24 cellular contexts compared by ENCODE assay signal in genomic region chr4:151994429-151994828, GRCh38.
DNase-seq lines count a peak whose midpoint lies in the region; ATAC-seq, FAIRE-seq and TF ChIP-seq lines count a peak whose summit lies in the region.
"Had no signal": no experiment of that assay in that cellular context is flagged by ENCODE, and none has a peak within 500 bp of the region (broad histone marks: within the 10 kb centered on the region; RNA-seq: fewer than 3 reads in every experiment).

No MANE protein-coding gene starts in this region.

- peak overlapping the region in 4 of 7 donors; percentile 45 to 75 (median 64) for H3K27ac Mint-ChIP-seq in CD4-positive, alpha-beta memory T cell
- H3K27ac Mint-ChIP-seq in activated naive CD8-positive, alpha-beta T cell treated with anti-CD3 and anti-CD28 coated beads, Interleukin-2, amount 50 U/mL, for 24 hours: no peak overlapping the region
- H3K27ac Mint-ChIP-seq: CD14-positive monocyte had no signal

- 0 out of 2 replicates have a peak overlapping the region, but pooled peaks have one; percentile 46 for H2BK15ac ChIP-seq in H1 (ENCODE audit: low read length)

- ATAC-seq in GM12878: no peak
- no peak for ATAC-seq in HG03342 (IDR thresholded peaks at IDR 0.05; ENCODE audit: unreplicated experiment)
- no peak for ATAC-seq in activated naive CD8-positive, alpha-beta T cell treated with anti-CD3 and anti-CD28 coated beads, Interleukin-2, amount 50 U/mL, for 24 hours
- ATAC-seq: A549, HCT116 had no signal

- BruUV-seq in GM12878 (replicated peaks; lab: Mats Ljungman, UMichigan): no TSS peak

- H3K4me1 Mint-ChIP-seq in CD4-positive, alpha-beta memory T cell: peaks cover 42 to 59% (median 51%) of the 10 kb centered on the region in 4 donors
- H3K4me1 Mint-ChIP-seq in activated naive CD8-positive, alpha-beta T cell treated with anti-CD3 and anti-CD28 coated beads, Interleukin-2, amount 50 U/mL, for 24 hours: peaks cover 44% of the 10 kb centered on the region

- H3K9ac ChIP-seq in GM12878 (ENCODE audit: control insufficient read depth, insufficient read depth, low read length) (no peak overlapping the region), H1 (replicated peaks in 1 of 4; ENCODE audit: extremely low read depth in 1 of 4, low read depth in 3 of 4, low read length in 3 of 4) (no peak overlapping the region)
- H3K9ac ChIP-seq: BLaER1 treated with 17β-estradiol and CSF1 and Interleukin-3, amounts not matched to agents 10 nM and 100 nM had no signal

- peaks cover 52% of the 10 kb centered on the region for H3K4me1 ChIP-seq in CD4-positive, alpha-beta memory T cell (ENCODE audit: insufficient read depth, low read length)
- H3K4me1 ChIP-seq in GM12878 (ENCODE audit: control insufficient read depth, insufficient read depth, low read length): no peaks in the 10 kb centered on the region
- peaks cover 0 to 23% (median 6%) of the 10 kb centered on the region in 4 experiments; a peak in 3 of 7 replicates for H3K4me1 ChIP-seq in H1 (replicated peaks in 1 of 4; ENCODE audit: control insufficient read depth in 3 of 4, insufficient read depth in 4 of 4, low read length in 3 of 4)
- H3K4me1 ChIP-seq: A549, BE2C had no signal

- H4K20me1 ChIP-seq in GM12878 (ENCODE audit: control insufficient read depth, insufficient read depth) (no peaks in the 10 kb centered on the region), H1 (replicated peaks in 1 of 2; ENCODE audit: control insufficient read depth in 1 of 2, insufficient read depth in 2 of 2, low read length in 2 of 2) (no peaks in the 10 kb centered on the region)
- H4K20me1 ChIP-seq: BLaER1 treated with 17β-estradiol and CSF1 and Interleukin-3, amounts not matched to agents 10 nM and 100 nM had no signal

- no peak overlapping the region for H4K91ac ChIP-seq in H1 (replicated peaks; ENCODE audit: insufficient read length, low read length)

- H3K4me2 ChIP-seq in GM12878 (ENCODE audit: control insufficient read depth, insufficient read depth): no peak overlapping the region
- no peak overlapping the region for H3K4me2 ChIP-seq in H1 (ENCODE audit: insufficient read depth in 1 of 2, low read depth in 2 of 2, low read length in 2 of 2)
- H3K4me2 ChIP-seq: A549 had no signal

- H3K79me1 ChIP-seq in H1 (ENCODE audit: low read depth, low read length): no peaks in the 10 kb centered on the region

- no peak overlapping the region for H3K4ac ChIP-seq in H1 (replicated peaks; ENCODE audit: insufficient read length, low read depth, low read length)

- H3K9me3 ChIP-seq in CD4-positive, alpha-beta memory T cell (ENCODE audit: control insufficient read depth in 1 of 2, low read length in 2 of 2): no peaks in the 10 kb centered on the region
- H3K9me3 ChIP-seq in GM12878 (replicated peaks; ENCODE audit: control insufficient read depth, insufficient read depth, low read length): no peaks in the 10 kb centered on the region
- H3K9me3 ChIP-seq in H1 (ENCODE audit: insufficient read depth in 2 of 2, low read depth in 1 of 2, low read length in 1 of 2): 0 out of 4 replicates have a peak, but pooled peaks cover 0 to 1% of the 10 kb centered on the region in 2 experiments
- H3K9me3 ChIP-seq: A549, BE2C had no signal

- no peaks in the 10 kb centered on the region for H3K23me2 ChIP-seq in H1 (ENCODE audit: low read depth, low read length)

- H3K27ac ChIP-seq in CD4-positive, alpha-beta memory T cell (ENCODE audit: low read depth, low read length): no peak overlapping the region
- H3K27ac ChIP-seq in GM12878 (ENCODE audit: control insufficient read depth, insufficient read depth): no peak overlapping the region
- no peak overlapping the region for H3K27ac ChIP-seq in H1 (ENCODE audit: low read depth, low read length)
- H3K27ac ChIP-seq: A549; BLaER1 treated with 17β-estradiol and CSF1 and Interleukin-3, amounts not matched to agents 10 nM and 100 nM had no signal

- no peak for TF ChIP-seq CTCF in GM12878 (IDR thresholded peaks at IDR 0.05 in 2 of 3, conservative IDR thresholded peaks at IDR 0.05 in 1 of 3; ENCODE audit: control insufficient read depth in 2 of 3, extremely low read depth in 1 of 3, insufficient read depth in 1 of 3, low read depth in 3 of 3, low read length in 3 of 3)
- no peak for TF ChIP-seq CTCF in H1 (IDR thresholded peaks at IDR 0.05; ENCODE audit: control extremely low read depth in 1 of 3, insufficient read depth in 1 of 3, low read depth in 1 of 3, low read length in 3 of 3)

- no peak overlapping the region for H3K23ac ChIP-seq in H1 (ENCODE audit: insufficient read length)

- no peak overlapping the region for H3K56ac ChIP-seq in H1 (replicated peaks; ENCODE audit: insufficient read length, low read depth, low read length)

- intact Hi-C loops in CD4-positive, alpha-beta memory T cell (cut with micrococcal nuclease): no loop called here
- intact Hi-C loops in GM12878 (cut with micrococcal nuclease; ENCODE audit: unreplicated experiment): no loop called here

- TF ChIP-seq EP300 in Ishikawa (IDR thresholded peaks at IDR 0.05; ENCODE audit: borderline replicate concordance) (no peak), GM12878 (IDR thresholded peaks at IDR 0.05; ENCODE audit: borderline replicate concordance in 1 of 2, control insufficient read depth in 1 of 2, low read depth in 2 of 2, low read length in 2 of 2) (no peak), H1 (IDR thresholded peaks at IDR 0.05; ENCODE audit: borderline replicate concordance in 1 of 2, low read depth in 2 of 2, low read length in 2 of 2) (no peak)

- peaks cover 0 to 3% of the 10 kb centered on the region in 2 donors for H3K36me3 Mint-ChIP-seq in CD4-positive, alpha-beta memory T cell
- H3K36me3 Mint-ChIP-seq in activated naive CD8-positive, alpha-beta T cell treated with anti-CD3 and anti-CD28 coated beads, Interleukin-2, amount 50 U/mL, for 24 hours (ENCODE audit: low read depth): no peaks in the 10 kb centered on the region
- H3K36me3 Mint-ChIP-seq: CD14-positive monocyte had no signal

- H3K27me3 Mint-ChIP-seq in CD4-positive, alpha-beta memory T cell: no peaks in the 10 kb centered on the region
- no peaks in the 10 kb centered on the region for H3K27me3 Mint-ChIP-seq in activated naive CD8-positive, alpha-beta T cell treated with anti-CD3 and anti-CD28 coated beads, Interleukin-2, amount 50 U/mL, for 24 hours
- H3K27me3 Mint-ChIP-seq: CD4-positive, alpha-beta T cell had no signal

- no peak overlapping the region for H3K4me3 ChIP-seq in CD4-positive, alpha-beta memory T cell (ENCODE audit: low read length in 2 of 2)
- no peak overlapping the region for H3K4me3 ChIP-seq in GM12878
- H3K4me3 ChIP-seq in H1 (ENCODE audit: extremely low read depth in 1 of 4, insufficient read depth in 2 of 4, low read depth in 3 of 4, low read length in 4 of 4): no peak overlapping the region
- H3K4me3 ChIP-seq: A549; BLaER1 treated with 17β-estradiol and CSF1 and Interleukin-3, amounts not matched to agents 10 nM and 100 nM had no signal

- FAIRE-seq in GM12878 (lab: Jason Lieb, UNC) (no peak), H1 (lab: Jason Lieb, UNC) (no peak)
- FAIRE-seq: A549, GM12892 had no signal

- H2AFZ ChIP-seq in GM12878 (ENCODE audit: control insufficient read depth, low read depth, low read length): no peak overlapping the region
- H2AFZ ChIP-seq in H1 (ENCODE audit: low read length): peak overlapping the region; percentile 54; the same call in 1 of the 2 replicates

- no peak overlapping the region for H2BK20ac ChIP-seq in H1 (ENCODE audit: low read length)

- RAD21 ChIA-PET in GM12878 (lab: Charles Lee; ENCODE audit: unreplicated experiment): no interaction called here

- WGBS in GM12878 (ENCODE audit: insufficient coverage, insufficient replicate concordance, low lambda C conversion rate, missing lambda C conversion rate): 64% methylated on average over 3 of the region's 3 CpGs
- WGBS in H1 (ENCODE audit: extremely low coverage in 1 of 2, insufficient coverage in 1 of 2, insufficient read length in 1 of 2, insufficient replicate concordance in 2 of 2, low coverage in 1 of 2, low lambda C conversion rate in 2 of 2, missing lambda C conversion rate in 1 of 2), 2 experiments: 100% methylated on average over 3 of the region's 3 CpGs; no CpG with 5 or more reads in 1 of the 2 experiments

- H2AK5ac ChIP-seq in H1 (ENCODE audit: low read depth, low read length): no peak overlapping the region

- SMC1A ChIA-PET in GM12878 (lab: Charles Lee; ENCODE audit: uncharacterized antibody, unreplicated experiment): no interaction called here

- no peak overlapping the region for H3K14ac ChIP-seq in H1 (ENCODE audit: insufficient read length)

- peaks cover 0 to 7% (median 0%) of the 10 kb centered on the region in 8 donors for H3K9me3 Mint-ChIP-seq in CD4-positive, alpha-beta memory T cell
- no peaks in the 10 kb centered on the region for H3K9me3 Mint-ChIP-seq in activated naive CD8-positive, alpha-beta T cell treated with anti-CD3 and anti-CD28 coated beads, Interleukin-2, amount 50 U/mL, for 24 hours

- H2BK12ac ChIP-seq in H1 (ENCODE audit: low read depth, low read length): no peak overlapping the region

- H3K36me3 ChIP-seq in CD4-positive, alpha-beta memory T cell (ENCODE audit: insufficient read depth, low read length): no peaks in the 10 kb centered on the region
- H3K36me3 ChIP-seq in GM12878 (ENCODE audit: control insufficient read depth in 2 of 2, insufficient read depth in 2 of 2, low read length in 1 of 2) (no peaks in the 10 kb centered on the region), H1 (ENCODE audit: control insufficient read depth in 2 of 4, insufficient read depth in 4 of 4, low read length in 3 of 4) (no peaks in the 10 kb centered on the region)
- H3K36me3 ChIP-seq: BE2C; BLaER1 treated with 17β-estradiol and CSF1 and Interleukin-3, amounts not matched to agents 10 nM and 100 nM had no signal

- no peak for DNase-seq in CD4-positive, alpha-beta memory T cell
- DNase-seq in GM12878 (ENCODE audit: low read depth, low spot score) (no peak), H1 (ENCODE audit: low read depth in 1 of 2, low spot score in 2 of 2) (no peak), NCI-H2227 (lab: John Stamatoyannopoulos, UW; ENCODE audit: unreplicated experiment) (no peak)
- no peak for DNase-seq in activated naive CD8-positive, alpha-beta T cell treated with anti-CD3 and anti-CD28 coated beads, Interleukin-2, amount 50 U/mL, for 24 hours
- DNase-seq: 8988T; ACHN; AML-193; BE2C; Calu3; CD4-positive, alpha-beta T cell; COR-L47; DMS53; DMS79 treated with DMSO at 0.1 percent for 48 hours; GF-D8; GOT3; H7 had no signal

- POLR2A ChIA-PET in CD4-positive, alpha-beta memory T cell (lab: Charles Lee; ENCODE audit: partially characterized antibody): interaction anchor here (1.3 to 1.7 kb wide), 2 partner anchors 15 to 106 kb away, joined by 4 read pairs; no protein-coding TSS in a partner anchor
- POLR2A ChIA-PET in GM12878 (lab: Charles Lee) (interaction anchor here (0.6 kb wide), 1 partner anchor 662 kb away, joined by 3 read pairs; no protein-coding TSS in a partner anchor), H1 (lab: Charles Lee; ENCODE audit: partially characterized antibody) (no interaction called here)

- no peak overlapping the region for H4K8ac ChIP-seq in H1 (ENCODE audit: extremely low read depth, insufficient read depth, low read length)

- H3K27me3 ChIP-seq in CD4-positive, alpha-beta memory T cell (ENCODE audit: insufficient read depth, low read length): no peaks in the 10 kb centered on the region
- no peaks in the 10 kb centered on the region for H3K27me3 ChIP-seq in GM12878 (replicated peaks in 1 of 2; ENCODE audit: control insufficient read depth in 2 of 2, insufficient read depth in 2 of 2, low read length in 1 of 2)
- H3K27me3 ChIP-seq in H1 (replicated peaks in 1 of 4; ENCODE audit: control insufficient read depth in 3 of 4, extremely low read depth in 1 of 4, insufficient read depth in 3 of 4, low read length in 3 of 4): no peaks in the 10 kb centered on the region
- H3K27me3 ChIP-seq: BE2C; BLaER1 treated with 17β-estradiol and CSF1 and Interleukin-3, amounts not matched to agents 10 nM and 100 nM had no signal

- H3K18ac ChIP-seq in H1 (ENCODE audit: extremely low read depth, low read length): no peak overlapping the region

- no peak overlapping the region for H3K4me3 Mint-ChIP-seq in CD4-positive, alpha-beta memory T cell
- H3K4me3 Mint-ChIP-seq in activated naive CD8-positive, alpha-beta T cell treated with anti-CD3 and anti-CD28 coated beads, Interleukin-2, amount 50 U/mL, for 24 hours: no peak overlapping the region
- H3K4me3 Mint-ChIP-seq: CD14-positive monocyte; CD4-positive, alpha-beta T cell had no signal

- CTCF ChIA-PET in CD4-positive, alpha-beta memory T cell (lab: Charles Lee; ENCODE audit: partially characterized antibody): interaction anchor here (1.0 to 1.3 kb wide), 2 partner anchors 11 to 17 kb away, joined by 3 to 5 read pairs; no protein-coding TSS in a partner anchor
- CTCF ChIA-PET in GM12878 (lab: Yijun Ruan, JAX): interaction anchor here (1.1 kb wide), 1 partner anchor 192 kb away, joined by 3 read pairs; no protein-coding TSS in a partner anchor
- CTCF ChIA-PET in H1 (lab: Charles Lee; ENCODE audit: partially characterized antibody): interaction anchor here (0.6 to 1.0 kb wide), 3 partner anchors 11 to 241 kb away, joined by 3 read pairs; no protein-coding TSS in a partner anchor

- TF ChIP-seq RAD21 in Ishikawa (IDR thresholded peaks at IDR 0.05; ENCODE audit: low read depth) (no peak), GM12878 (IDR thresholded peaks at IDR 0.05; ENCODE audit: insufficient read depth, low read depth, low read length) (no peak), H1 (IDR thresholded peaks at IDR 0.05 in 1 of 2, conservative IDR thresholded peaks at IDR 0.05 in 1 of 2; ENCODE audit: low read depth in 2 of 2, low read length in 2 of 2) (no peak)

- no peak overlapping the region for H2BK5ac ChIP-seq in H1 (ENCODE audit: low read depth, low read length)

- in situ Hi-C loops in GM12878 (cut with MboI): no loop called here

- H2BK120ac ChIP-seq in H1 (replicated peaks; ENCODE audit: low read depth, low read length): no peak overlapping the region

- H4K5ac ChIP-seq in H1 (ENCODE audit: insufficient read length, low read depth, low read length): no peak overlapping the region

- H3K79me2 ChIP-seq in GM12878 (ENCODE audit: control insufficient read depth, insufficient read depth, low read length) (no peaks in the 10 kb centered on the region), H1 (ENCODE audit: control insufficient read depth in 1 of 2, insufficient read depth in 2 of 2, low read length in 2 of 2) (no peaks in the 10 kb centered on the region)

- no peak for TF ChIP-seq POLR2A in GM12878 (IDR thresholded peaks at IDR 0.05; ENCODE audit: low read depth, low read length)
- no peak for TF ChIP-seq POLR2A in H1 (IDR thresholded peaks at IDR 0.05; ENCODE audit: control extremely low read depth in 1 of 2, low read depth in 2 of 2, low read length in 2 of 2)
